ENCODE assay signal across 9 cellular contexts in genomic region chr4:83282049-83282535, GRCh38. TPM values are rescaled to one million over a fixed set of nuclear protein-coding genes. Genes with fewer than 3 reads are reported as not detected.
DNase-seq lines count a peak whose midpoint lies in the region; ATAC-seq and TF ChIP-seq lines count a peak whose summit lies in the region.
"Had no signal": no experiment of that assay in that cellular context is flagged by ENCODE, and none has a peak within 500 bp of the region (broad histone marks: within the 10 kb centered on the region; RNA-seq: fewer than 3 reads in every experiment).

No MANE protein-coding gene starts in this region.

- CTCF ChIA-PET in activated naive CD4-positive, alpha-beta T cell treated with anti-CD3 and anti-CD28 coated beads, Interleukin-2, amount 10 ng/mL, durations not matched to agents 7 days and 5 days (lab: Charles Lee) = interaction anchor here (0.6 to 5.5 kb wide), 15 partner anchors 11 to 430 kb away, joined by 3 to 43 read pairs (median 7); partner anchors contain the start of gene COPS4

- no peaks in the 10 kb centered on the region for H3K27me3 Mint-ChIP-seq in activated naive CD4-positive, alpha-beta T cell treated with anti-CD3 and anti-CD28 coated beads, Interleukin-2, amount 10 ng/mL, durations not matched to agents 7 days and 5 days
- H3K27me3 Mint-ChIP-seq: dendritic cell treated with granulocyte-macrophage colony-stimulating factor and Interleukin-4, amounts not matched to agents 40 ng/mL and 50 ng/mL, for 4 days had no signal

- H3K4me3 Mint-ChIP-seq in activated naive CD4-positive, alpha-beta T cell treated with anti-CD3 and anti-CD28 coated beads, Interleukin-2, amount 10 ng/mL, durations not matched to agents 7 days and 5 days = no peak overlapping the region
- H3K4me3 Mint-ChIP-seq: dendritic cell treated with granulocyte-macrophage colony-stimulating factor and Interleukin-4, amounts not matched to agents 40 ng/mL and 50 ng/mL, for 4 days had no signal

- H3K4me3 ChIP-seq in Peyer's patch = no peak overlapping the region

- peak; percentile 45 to 87 (median 80) for TF ChIP-seq CTCF in Peyer's patch (IDR thresholded peaks at IDR 0.05)

- DNase-seq in DMS53 (lab: John Stamatoyannopoulos, UW) (peak; percentile 70), HK-2 (ENCODE audit: unreplicated experiment) (peak; percentile 28), Peyer's patch (peak in 2 of 3 donors; percentile 58 to 75), hepatic stellate cell (ENCODE audit: low spot score) (peak; percentile 29), UCSD-AML1 (lab: John Stamatoyannopoulos, UW; ENCODE audit: unreplicated experiment) (no peak)
- peak; percentile 73 for DNase-seq in activated naive CD4-positive, alpha-beta T cell treated with anti-CD3 and anti-CD28 coated beads, Interleukin-2, amount 10 ng/mL, durations not matched to agents 7 days and 5 days
- DNase-seq in stimulated activated CD4-positive, alpha-beta T cell treated with anti-CD3 and anti-CD28 coated beads, Interleukin-1b, Interleukin-23, amount 100 ng/mL, for 1 hour (ENCODE audit: low read depth in 2 of 2) = peak; percentile 17 to 18

- no peak overlapping the region for H3K27ac ChIP-seq in Peyer's patch

- no peaks in the 10 kb centered on the region for H3K9me3 Mint-ChIP-seq in activated naive CD4-positive, alpha-beta T cell treated with anti-CD3 and anti-CD28 coated beads, Interleukin-2, amount 10 ng/mL, durations not matched to agents 7 days and 5 days
- H3K9me3 Mint-ChIP-seq: dendritic cell treated with granulocyte-macrophage colony-stimulating factor and Interleukin-4, amounts not matched to agents 40 ng/mL and 50 ng/mL, for 4 days had no signal

- H3K36me3 Mint-ChIP-seq in activated naive CD4-positive, alpha-beta T cell treated with anti-CD3 and anti-CD28 coated beads, Interleukin-2, amount 10 ng/mL, durations not matched to agents 7 days and 5 days = peaks cover 8% of the 10 kb centered on the region

- ATAC-seq in HG03139 (IDR thresholded peaks at IDR 0.05; ENCODE audit: unreplicated experiment) = no peak

- H3K4me1 Mint-ChIP-seq in activated naive CD4-positive, alpha-beta T cell treated with anti-CD3 and anti-CD28 coated beads, Interleukin-2, amount 10 ng/mL, durations not matched to agents 7 days and 5 days = peaks cover 54% of the 10 kb centered on the region

- no peak overlapping the region for H3K27ac Mint-ChIP-seq in activated naive CD4-positive, alpha-beta T cell treated with anti-CD3 and anti-CD28 coated beads, Interleukin-2, amount 10 ng/mL, durations not matched to agents 7 days and 5 days
- H3K27ac Mint-ChIP-seq: dendritic cell treated with granulocyte-macrophage colony-stimulating factor and Interleukin-4, amounts not matched to agents 40 ng/mL and 50 ng/mL, for 4 days had no signal

- peaks cover 0 to 26% (median 4%) of the 10 kb centered on the region in 4 donors for H3K4me1 ChIP-seq in Peyer's patch

- H3K27me3 ChIP-seq in Peyer's patch = no peaks in the 10 kb centered on the region

- peaks cover 0 to 6% (median 0%) of the 10 kb centered on the region in 3 donors for H3K36me3 ChIP-seq in Peyer's patch

- TF ChIP-seq POLR2A in Peyer's patch (IDR thresholded peaks at IDR 0.05) = no peak

- no peaks in the 10 kb centered on the region for H3K9me3 ChIP-seq in Peyer's patch

RNA-seq across cellular contexts. Expression of gene COQ2, which starts 2.5 kb away (rescaled TPM):
- total RNA-seq in Peyer's patch = 10 to 100 TPM; 11.0 to 15.6 (median 12.9) TPM

RNA-seq across cellular contexts. Expression of gene HPSE, which starts 52.6 kb away (rescaled TPM):
- total RNA-seq in Peyer's patch = 1 to 10 TPM in 3 of 4 donors, under 1 TPM in 1; 0.83 to 3.9 (median 2.3) TPM
